23 cellular contexts compared by ENCODE assay signal in genomic region chr9:137814841-137815240, GRCh38.
DNase-seq lines count a peak whose midpoint lies in the region; ATAC-seq and TF ChIP-seq lines count a peak whose summit lies in the region.
"Had no signal": no experiment of that assay in that cellular context is flagged by ENCODE, and none has a peak within 500 bp of the region (broad histone marks: within the 10 kb centered on the region; RNA-seq: fewer than 3 reads in every experiment).

No MANE protein-coding gene starts in this region.

- H3K9me3 ChIP-seq in OCI-LY7 (ENCODE audit: low read length), result no peaks in the 10 kb centered on the region
- H3K9me3 ChIP-seq: BE2C, left lung had no signal

- H3K79me2 ChIP-seq in OCI-LY7 (ENCODE audit: insufficient read depth, low read depth, low read length), result no peaks in the 10 kb centered on the region

- CTCF ChIA-PET in OCI-LY7 (lab: Charles Lee; ENCODE audit: unreplicated experiment), result no interaction called here

- no peak for TF ChIP-seq CTCF in mesothelial cell of epicardium (IDR thresholded peaks at IDR 0.05; ENCODE audit: unreplicated experiment)
- TF ChIP-seq CTCF in OCI-LY7 (conservative IDR thresholded peaks at IDR 0.05; ENCODE audit: low read length), result no peak

- H3K4me1 ChIP-seq in OCI-LY7 (ENCODE audit: insufficient read depth, low read length, poor library complexity, severe bottlenecking), result no peaks in the 10 kb centered on the region
- H3K4me1 ChIP-seq: BE2C, left lung had no signal

- H3K4me2 ChIP-seq in OCI-LY7 (ENCODE audit: low read length), result no peak overlapping the region

- intact Hi-C loops in OCI-LY7 (cut with micrococcal nuclease; ENCODE audit: unreplicated experiment), result no loop called here

- H3K36me3 Mint-ChIP-seq in activated naive CD4-positive, alpha-beta T cell treated with anti-CD3 and anti-CD28 coated beads, Interleukin-2, amount 50 U/mL, for 72 hours, result peaks cover 12 to 14% of the 10 kb centered on the region in 2 donors
- peaks cover 59% of the 10 kb centered on the region for H3K36me3 Mint-ChIP-seq in activated T-helper 17 cell treated with anti-CD3 and anti-CD28 coated beads, Interleukin-2, amount 50 U/mL, for 72 hours (ENCODE audit: low read depth)
- peaks cover 47% of the 10 kb centered on the region for H3K36me3 Mint-ChIP-seq in mesothelial cell of epicardium
- H3K36me3 Mint-ChIP-seq in stimulated activated naive CD8-positive, alpha-beta T cell treated with anti-CD3 and anti-CD28 coated beads, Interleukin-15, Interleukin-2, amounts not matched to agents 100 ng/mL and 50 ng/mL, for 24 hours (ENCODE audit: low read depth), result peaks cover 42% of the 10 kb centered on the region

- H3K4me3 Mint-ChIP-seq in activated T-helper 17 cell treated with anti-CD3 and anti-CD28 coated beads, Interleukin-2, amount 50 U/mL, for 72 hours, result no peak overlapping the region
- H3K4me3 Mint-ChIP-seq in mesothelial cell of epicardium, result no peak overlapping the region
- no peak overlapping the region for H3K4me3 Mint-ChIP-seq in stimulated activated naive CD8-positive, alpha-beta T cell treated with anti-CD3 and anti-CD28 coated beads, Interleukin-15, Interleukin-2, amounts not matched to agents 100 ng/mL and 50 ng/mL, for 24 hours
- H3K4me3 Mint-ChIP-seq: activated naive CD8-positive, alpha-beta T cell treated with anti-CD3 and anti-CD28 coated beads, Interleukin-2, amount 10 ng/mL, durations not matched to agents 7 days and 5 days; activated T-helper 1 cell treated with anti-CD3 and anti-CD28 coated beads, Interleukin-12 subunit alpha, Interleukin-12 subunit beta, Interleukin-2, Interleukin-4 antibody, amounts not matched to agents 30 ng/mL and 10 ng/mL and 1 ng/mL, durations not matched to agents 14 hours and 24 hours and 36 hours; type B pancreatic cell had no signal

- no peaks in the 10 kb centered on the region for H3K27me3 Mint-ChIP-seq in activated T-helper 17 cell treated with anti-CD3 and anti-CD28 coated beads, Interleukin-2, amount 50 U/mL, for 72 hours
- H3K27me3 Mint-ChIP-seq in mesothelial cell of epicardium (ENCODE audit: low read depth), result no peaks in the 10 kb centered on the region
- H3K27me3 Mint-ChIP-seq in stimulated activated naive CD8-positive, alpha-beta T cell treated with anti-CD3 and anti-CD28 coated beads, Interleukin-15, Interleukin-2, amounts not matched to agents 100 ng/mL and 50 ng/mL, for 24 hours, result no peaks in the 10 kb centered on the region
- H3K27me3 Mint-ChIP-seq: activated naive CD8-positive, alpha-beta T cell treated with anti-CD3 and anti-CD28 coated beads, Interleukin-2, amount 10 ng/mL, durations not matched to agents 7 days and 5 days; type B pancreatic cell had no signal

- H3K4me1 Mint-ChIP-seq in activated T-helper 17 cell treated with anti-CD3 and anti-CD28 coated beads, Interleukin-2, amount 50 U/mL, for 72 hours, result no peaks in the 10 kb centered on the region
- H3K4me1 Mint-ChIP-seq in mesothelial cell of epicardium, result peaks cover 3% of the 10 kb centered on the region
- no peaks in the 10 kb centered on the region for H3K4me1 Mint-ChIP-seq in stimulated activated naive CD8-positive, alpha-beta T cell treated with anti-CD3 and anti-CD28 coated beads, Interleukin-15, Interleukin-2, amounts not matched to agents 100 ng/mL and 50 ng/mL, for 24 hours (ENCODE audit: low read depth)
- H3K4me1 Mint-ChIP-seq: activated naive CD8-positive, alpha-beta T cell treated with anti-CD3 and anti-CD28 coated beads, Interleukin-2, amount 10 ng/mL, durations not matched to agents 7 days and 5 days had no signal

- H2AFZ ChIP-seq in OCI-LY7 (ENCODE audit: low read length), result no peak overlapping the region

- H3K9me2 ChIP-seq in OCI-LY7 (ENCODE audit: insufficient read depth, low read length), result no peaks in the 10 kb centered on the region

- ATAC-seq in activated naive CD4-positive, alpha-beta T cell treated with anti-CD3 and anti-CD28 coated beads, Interleukin-2, amount 50 U/mL, for 72 hours, result no peak
- ATAC-seq in activated T-helper 17 cell treated with anti-CD3 and anti-CD28 coated beads, Interleukin-2, amount 50 U/mL, for 72 hours (replicated peaks), result no peak
- no peak for ATAC-seq in GM19397 (IDR thresholded peaks at IDR 0.05; ENCODE audit: unreplicated experiment)
- ATAC-seq: HCT116, K562 had no signal

- BruUV-seq in OCI-LY7 (replicated peaks; lab: Mats Ljungman, UMichigan), result no TSS peak

- H3K9me3 Mint-ChIP-seq in activated naive CD4-positive, alpha-beta T cell treated with anti-CD3 and anti-CD28 coated beads, Interleukin-2, amount 50 U/mL, for 72 hours, result no peaks in the 10 kb centered on the region
- no peaks in the 10 kb centered on the region for H3K9me3 Mint-ChIP-seq in activated T-helper 17 cell treated with anti-CD3 and anti-CD28 coated beads, Interleukin-2, amount 50 U/mL, for 72 hours
- peaks cover 4% of the 10 kb centered on the region for H3K9me3 Mint-ChIP-seq in mesothelial cell of epicardium
- no peaks in the 10 kb centered on the region for H3K9me3 Mint-ChIP-seq in stimulated activated naive CD8-positive, alpha-beta T cell treated with anti-CD3 and anti-CD28 coated beads, Interleukin-15, Interleukin-2, amounts not matched to agents 100 ng/mL and 50 ng/mL, for 24 hours
- H3K9me3 Mint-ChIP-seq: activated T-helper 1 cell treated with anti-CD3 and anti-CD28 coated beads, Interleukin-12 subunit alpha, Interleukin-12 subunit beta, Interleukin-2, Interleukin-4 antibody, amounts not matched to agents 30 ng/mL and 10 ng/mL and 1 ng/mL, durations not matched to agents 14 hours and 24 hours and 36 hours; type B pancreatic cell had no signal

- H4K20me1 ChIP-seq in OCI-LY7 (ENCODE audit: insufficient read depth, low read length), result no peaks in the 10 kb centered on the region

- POLR2A ChIA-PET in OCI-LY7 (lab: Charles Lee), result no interaction called here

- no peak for DNase-seq in activated naive CD4-positive, alpha-beta T cell treated with anti-CD3 and anti-CD28 coated beads, Interleukin-2, amount 50 U/mL, for 72 hours (ENCODE audit: low spot score in 2 of 2)
- DNase-seq in activated naive CD4-positive, alpha-beta T cell treated with Interleukin-2 at 50 U/mL for 16 hours, result no peak
- DNase-seq in mesothelial cell of epicardium (ENCODE audit: low spot score in 2 of 2, unreplicated experiment in 2 of 2) (no peak), OCI-LY7 (ENCODE audit: low spot score) (no peak), H4 (ENCODE audit: low spot score) (no peak)
- DNase-seq: ACHN; activated CD4-positive, alpha-beta T cell treated with anti-CD3 and anti-CD28 coated beads for 4 hours; BE2C; GDM1; NCI-H1105 treated with DMSO at 0.1 percent for 48 hours; NCI-H1930; NCI-H526 had no signal

- H3K27ac Mint-ChIP-seq in activated naive CD4-positive, alpha-beta T cell treated with anti-CD3 and anti-CD28 coated beads, Interleukin-2, amount 50 U/mL, for 72 hours, result peak overlapping the region; percentile 81 to 92
- H3K27ac Mint-ChIP-seq in activated T-helper 17 cell treated with anti-CD3 and anti-CD28 coated beads, Interleukin-2, amount 50 U/mL, for 72 hours, result peak overlapping the region; percentile 73
- H3K27ac Mint-ChIP-seq in mesothelial cell of epicardium, result peak overlapping the region; percentile 16
- H3K27ac Mint-ChIP-seq in stimulated activated naive CD8-positive, alpha-beta T cell treated with anti-CD3 and anti-CD28 coated beads, Interleukin-15, Interleukin-2, amounts not matched to agents 100 ng/mL and 50 ng/mL, for 24 hours, result peak overlapping the region; percentile 55
- H3K27ac Mint-ChIP-seq: activated T-helper 1 cell treated with anti-CD3 and anti-CD28 coated beads, Interleukin-12 subunit alpha, Interleukin-12 subunit beta, Interleukin-2, Interleukin-4 antibody, amounts not matched to agents 30 ng/mL and 10 ng/mL and 1 ng/mL, durations not matched to agents 14 hours and 24 hours and 36 hours had no signal

- no peak overlapping the region for H3K4me3 ChIP-seq in OCI-LY7 (ENCODE audit: low read depth, low read length, poor library complexity, severe bottlenecking)
- H3K4me3 ChIP-seq: K562, left lung, SK-N-MC, skin epidermis had no signal

- H3K36me3 ChIP-seq in OCI-LY7 (ENCODE audit: insufficient read depth, low read length), result peaks cover 87% of the 10 kb centered on the region

- H3K27ac ChIP-seq in OCI-LY7 (ENCODE audit: low read depth, low read length, poor library complexity, severe bottlenecking), result no peak overlapping the region
- H3K27ac ChIP-seq: left lung, SK-N-MC had no signal

Comparison
In these comparisons a context has a peak if more than half of its experiments do, and no peak if none do; other contexts are left out.
1. H3K27ac Mint-ChIP-seq: peak in every context shown above with its lines; median percentile 86 in activated naive CD4-positive, alpha-beta T cell treated with anti-CD3 and anti-CD28 coated beads, Interleukin-2, amount 50 U/mL, for 72 hours; 73 in activated T-helper 17 cell treated with anti-CD3 and anti-CD28 coated beads, Interleukin-2, amount 50 U/mL, for 72 hours; 55 in stimulated activated naive CD8-positive, alpha-beta T cell treated with anti-CD3 and anti-CD28 coated beads, Interleukin-15, Interleukin-2, amounts not matched to agents 100 ng/mL and 50 ng/mL, for 24 hours; 16 in mesothelial cell of epicardium.